Comparison of ENCODE assay signal across 12 cellular contexts in the genomic region with DNA sequence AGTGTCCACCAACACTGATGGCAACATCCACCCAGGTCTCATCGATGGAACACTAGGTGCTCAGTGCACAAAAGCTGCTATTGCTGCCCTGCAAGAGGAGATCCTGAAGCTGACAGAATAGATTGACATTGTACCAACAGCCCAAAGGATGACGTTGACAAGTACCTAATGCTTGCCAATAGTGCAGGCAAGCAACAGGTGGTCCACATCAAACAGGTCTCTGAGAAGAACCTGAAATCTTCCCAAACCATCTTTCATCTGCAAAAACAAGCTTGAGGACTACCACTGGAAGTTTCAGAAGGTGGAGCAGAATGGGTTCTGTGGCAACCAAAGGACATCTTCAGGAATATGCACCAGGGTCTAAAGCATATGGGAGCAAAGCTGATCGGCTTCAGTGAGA. TPM values are rescaled to one million over a fixed set of nuclear protein-coding genes. Genes with fewer than 3 reads are reported as not detected.
"Had no signal": no experiment of that assay in that cellular context is flagged by ENCODE, and none has a peak within 500 bp of the region (broad histone marks: within the 10 kb centered on the region; RNA-seq: fewer than 3 reads in every experiment).

No MANE protein-coding gene starts in this region.

- H2AFZ ChIP-seq: GM23248, GM23338 had no signal

- H3K9me3 ChIP-seq: HAP-1 had no signal

- H3K27ac ChIP-seq: GM23248 had no signal

- FAIRE-seq: H1, H54 had no signal

- H3K9ac ChIP-seq: GM23248 had no signal

- H3K4me1 ChIP-seq: HAP-1 had no signal

- ATAC-seq: GM23338, HCT116 had no signal

- H3K4me2 ChIP-seq: GM23338 had no signal

- H3K4me3 ChIP-seq: GM23248, GM23338, HAP-1 had no signal

- H3K36me3 ChIP-seq: HAP-1 had no signal

- DNase-seq: GM23248, GOT3, H7, H9, HCEC 1CT, HFFc6 had no signal

RNA-seq across cellular contexts. Expression of a gene that starts 15.8 kb away (rescaled TPM):
- total RNA-seq: H4, HFFc6 had no signal
- polyA plus RNA-seq: GM23248 had no signal
